20 cellular contexts compared by ENCODE assay signal in the genomic region with DNA sequence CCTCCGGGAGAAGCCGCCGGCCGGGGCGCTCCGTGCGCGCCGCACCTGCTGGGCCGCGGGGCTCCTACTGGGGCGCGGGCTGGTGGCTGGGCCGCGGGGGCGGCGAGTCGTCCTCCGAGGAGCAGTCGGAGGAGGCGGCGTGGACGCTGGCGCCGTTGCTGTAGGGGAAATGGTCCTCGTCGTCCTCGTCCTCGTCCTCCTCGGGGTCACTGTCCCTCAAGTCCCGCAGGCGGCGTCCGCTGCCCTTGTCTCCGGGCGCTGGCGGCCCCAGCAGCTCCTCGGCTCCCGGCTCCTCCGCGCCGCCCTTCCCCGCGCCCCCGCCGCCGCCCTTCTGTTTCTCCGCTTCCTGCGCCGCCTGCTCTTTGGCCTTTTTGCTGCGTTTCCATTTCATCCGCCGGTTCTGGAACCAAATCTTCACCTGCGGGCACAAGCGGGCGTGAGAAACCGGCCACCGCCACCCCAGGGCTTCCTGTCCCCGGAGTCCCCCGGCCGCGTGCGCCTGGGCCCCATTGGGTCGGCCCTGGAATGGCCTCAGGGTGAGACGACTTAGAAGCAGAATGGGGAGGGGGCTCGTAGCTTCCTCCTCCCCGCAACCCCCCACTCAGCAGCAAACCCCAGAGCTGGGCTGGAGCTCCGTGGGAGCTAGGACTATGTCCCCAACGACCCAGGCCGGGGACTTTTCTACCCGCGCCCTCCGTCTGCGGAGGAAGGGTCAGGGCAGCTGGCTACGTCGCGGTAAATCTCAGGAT.
DNase-seq lines count a peak whose midpoint lies in the region; ATAC-seq, FAIRE-seq and TF ChIP-seq lines count a peak whose summit lies in the region.
"Had no signal": no experiment of that assay in that cellular context is flagged by ENCODE, and none has a peak within 500 bp of the region (broad histone marks: within the 10 kb centered on the region; RNA-seq: fewer than 3 reads in every experiment).

No MANE protein-coding gene starts in this region.

- H3K4me1 ChIP-seq in effector memory CD4-positive, alpha-beta T cell (ENCODE audit: control insufficient read depth, insufficient read depth, low read length, poor library complexity, severe bottlenecking): peaks cover 20% of the 10 kb centered on the region
- H3K4me1 ChIP-seq in neutrophil (ENCODE audit: control insufficient read depth in 1 of 2, insufficient read depth in 1 of 2, low read depth in 1 of 2, low read length in 1 of 2): peaks cover 66 to 84% of the 10 kb centered on the region in 2 experiments

- H3K4me3 ChIP-seq in effector memory CD4-positive, alpha-beta T cell (ENCODE audit: insufficient read depth, low read depth, low read length, poor library complexity, severe bottlenecking): peak overlapping the region; percentile 8
- H3K4me3 ChIP-seq in neutrophil (ENCODE audit: low read depth in 1 of 2, low read length in 1 of 2): peak overlapping the region; percentile 50 to 65
- H3K4me3 ChIP-seq: MG63 had no signal

- no peaks in the 10 kb centered on the region for H3K9me3 ChIP-seq in effector memory CD4-positive, alpha-beta T cell (ENCODE audit: control insufficient read depth, low read length)
- H3K9me3 ChIP-seq in neutrophil: no peaks in the 10 kb centered on the region
- H3K9me3 ChIP-seq: MG63, tibial nerve had no signal

- no peaks in the 10 kb centered on the region for H3K36me3 ChIP-seq in effector memory CD4-positive, alpha-beta T cell (ENCODE audit: control insufficient read depth, insufficient read depth, low read length)
- H3K36me3 ChIP-seq in neutrophil: no peaks in the 10 kb centered on the region
- H3K36me3 ChIP-seq: MG63, tibial nerve had no signal

- no peak overlapping the region for H3K27ac ChIP-seq in effector memory CD4-positive, alpha-beta T cell (ENCODE audit: insufficient read depth, low read length, poor library complexity, severe bottlenecking)
- no peak overlapping the region for H3K27ac ChIP-seq in neutrophil
- H3K27ac ChIP-seq: tibial nerve had no signal

- FAIRE-seq in urothelium cell line (lab: Jason Lieb, UNC): no peak
- FAIRE-seq: G401.6, kidney had no signal

- ATAC-seq in GM19395 (IDR thresholded peaks at IDR 0.05; ENCODE audit: unreplicated experiment): no peak
- ATAC-seq: HCT116 had no signal

- peak; percentile 16 for TF ChIP-seq CTCF in GM10266 (IDR thresholded peaks at IDR 0.05; ENCODE audit: control insufficient read depth, insufficient read depth, low read depth, missing control alignments)
- TF ChIP-seq CTCF in neutrophil (IDR thresholded peaks at IDR 0.05): no peak

- DNase-seq in ELR (ENCODE audit: low read depth) (peak; percentile 38), GM10266 (ENCODE audit: extremely low spot score) (peak; percentile 47), urothelium cell line (ENCODE audit: low spot score) (no peak), SW 1271 (lab: John Stamatoyannopoulos, UW) (no peak), pons (ENCODE audit: low spot score) (no peak)
- DNase-seq in effector memory CD4-positive, alpha-beta T cell: no peak
- DNase-seq: activated effector memory CD4-positive, alpha-beta T cell treated with anti-CD3 and anti-CD28 coated beads, Interleukin-2, amount 50 U/mL, for 16 hours; Calu3; cortex of kidney; kidney; MG63; NCI-H2029 treated with DMSO at 0.1 percent for 48 hours; NCI-H510A treated with DMSO at 0.1 percent for 48 hours; OCI-M1; stimulated activated CD4-positive, alpha-beta T cell treated with anti-CD3 and anti-CD28 coated beads, Interleukin-4, amount 100 ng/mL, for 4 hours had no signal

- peaks cover 54% of the 10 kb centered on the region for H3K27me3 ChIP-seq in effector memory CD4-positive, alpha-beta T cell (replicated peaks; ENCODE audit: control insufficient read depth, insufficient read depth, low read length, poor library complexity, severe bottlenecking)
- peaks cover 97% of the 10 kb centered on the region for H3K27me3 ChIP-seq in neutrophil
- H3K27me3 ChIP-seq: MG63 had no signal

Comparison
In these comparisons a context has a peak if more than half of its experiments do, and no peak if none do; other contexts are left out.
1. DNase-seq: peak in ELR (single experiment) and GM10266 (single experiment); none in effector memory CD4-positive, alpha-beta T cell (0 of 3), urothelium cell line (single experiment), SW 1271 (0 of 2) and pons (single experiment).